In genomic region chr10:59976909-59977308, GRCh38 we compare ENCODE assay signal across 22 cellular contexts.
A peak's percentile ranks its signal among the peaks of the same experiment; 100 is the strongest.
DNase-seq lines count a peak whose midpoint lies in the region; ATAC-seq and TF ChIP-seq lines count a peak whose summit lies in the region.
"Had no signal": no experiment of that assay in that cellular context is flagged by ENCODE, and none has a peak within 500 bp of the region (broad histone marks: within the 10 kb centered on the region; RNA-seq: fewer than 3 reads in every experiment).

No MANE protein-coding gene starts in this region.

- peaks cover 23% of the 10 kb centered on the region for H3K9me3 ChIP-seq in PC-9 (ENCODE audit: insufficient read depth, low read depth)
- H3K9me3 ChIP-seq: BE2C had no signal

- in situ Hi-C loops in GM13976 (cut with MboI; ENCODE audit: low sequenced_read_pairs, unreplicated experiment) = no loop called here

- no peaks in the 10 kb centered on the region for H3K4me1 Mint-ChIP-seq in activated CD8-positive, alpha-beta T cell treated with anti-CD3 and anti-CD28 coated beads for 36 hours (ENCODE audit: low read depth)
- H3K4me1 Mint-ChIP-seq in activated T-cell treated with anti-CD3 and anti-CD28 coated beads, Interleukin-2, amount 50 U/mL, for 24 hours (ENCODE audit: low read depth) = no peaks in the 10 kb centered on the region
- H3K4me1 Mint-ChIP-seq: CD8-positive, alpha-beta memory T cell had no signal

- H3K27ac Mint-ChIP-seq in activated CD8-positive, alpha-beta T cell treated with anti-CD3 and anti-CD28 coated beads for 36 hours = no peak overlapping the region
- H3K27ac Mint-ChIP-seq in activated T-cell treated with anti-CD3 and anti-CD28 coated beads, Interleukin-2, amount 50 U/mL, for 24 hours = no peak overlapping the region
- H3K27ac Mint-ChIP-seq: CD14-positive monocyte; CD4-positive, alpha-beta T cell; CD8-positive, alpha-beta memory T cell had no signal

- ATAC-seq in activated CD8-positive, alpha-beta T cell treated with anti-CD3 and anti-CD28 coated beads for 36 hours = no peak
- ATAC-seq: A549, GM12878 had no signal

- H3K4me1 ChIP-seq in PC-9 (replicated peaks; ENCODE audit: insufficient read depth) = peaks cover 8% of the 10 kb centered on the region
- H3K4me1 ChIP-seq: BE2C had no signal

- POLR2A ChIA-PET in PC-9 (lab: Charles Lee; ENCODE audit: unreplicated experiment) = interaction anchor here (0.6 to 0.7 kb wide), 2 partner anchors 23 to 335 kb away, joined by 3 to 4 read pairs; no protein-coding TSS in a partner anchor
- POLR2A ChIA-PET in activated CD8-positive, alpha-beta T cell treated with anti-CD3 and anti-CD28 coated beads for 36 hours (lab: Charles Lee) = no interaction called here

- no peaks in the 10 kb centered on the region for H4K20me1 ChIP-seq in PC-9 (ENCODE audit: insufficient read depth)
- H4K20me1 ChIP-seq: BLaER1 treated with 17β-estradiol and CSF1 and Interleukin-3, amounts not matched to agents 10 nM and 100 nM had no signal

- TF ChIP-seq CTCF in PC-9 (conservative IDR thresholded peaks at IDR 0.05) (no peak), fibroblast of villous mesenchyme (IDR thresholded peaks at IDR 0.05; ENCODE audit: insufficient read depth, low read depth, low read length) (no peak), GM13976 (IDR thresholded peaks at IDR 0.05; ENCODE audit: borderline replicate concordance, control extremely low read depth, extremely low read depth, insufficient read depth, missing control alignments) (no peak)
- no peak for TF ChIP-seq CTCF in activated CD8-positive, alpha-beta T cell treated with anti-CD3 and anti-CD28 coated beads for 36 hours (IDR thresholded peaks at IDR 0.05)

- CTCF ChIA-PET in PC-9 (lab: Charles Lee) = no interaction called here
- CTCF ChIA-PET in activated CD8-positive, alpha-beta T cell treated with anti-CD3 and anti-CD28 coated beads for 36 hours (lab: Charles Lee) = no interaction called here

- H3K27me3 ChIP-seq in PC-9 (ENCODE audit: insufficient read depth, low read depth) = no peaks in the 10 kb centered on the region
- H3K27me3 ChIP-seq: BE2C; BLaER1 treated with 17β-estradiol and CSF1 and Interleukin-3, amounts not matched to agents 10 nM and 100 nM had no signal

- BruUV-seq in PC-9 (replicated peaks; lab: Mats Ljungman, UMichigan) = no TSS peak

- H3K4me3 Mint-ChIP-seq in activated CD8-positive, alpha-beta T cell treated with anti-CD3 and anti-CD28 coated beads for 36 hours = no peak overlapping the region
- H3K4me3 Mint-ChIP-seq in activated T-cell treated with anti-CD3 and anti-CD28 coated beads, Interleukin-2, amount 50 U/mL, for 24 hours = no peak overlapping the region
- H3K4me3 Mint-ChIP-seq: CD14-positive monocyte; CD4-positive, alpha-beta T cell; CD8-positive, alpha-beta memory T cell had no signal

- H3K79me2 ChIP-seq in PC-9 (ENCODE audit: low read depth) = no peaks in the 10 kb centered on the region

- intact Hi-C loops in PC-9 (cut with micrococcal nuclease; ENCODE audit: unreplicated experiment) = no loop called here
- intact Hi-C loops in activated CD8-positive, alpha-beta T cell treated with anti-CD3 and anti-CD28 coated beads for 36 hours (cut with micrococcal nuclease) = no loop called here

- peaks cover 1% of the 10 kb centered on the region for H3K36me3 Mint-ChIP-seq in activated CD8-positive, alpha-beta T cell treated with anti-CD3 and anti-CD28 coated beads for 36 hours (ENCODE audit: low read depth)
- H3K36me3 Mint-ChIP-seq in activated T-cell treated with anti-CD3 and anti-CD28 coated beads, Interleukin-2, amount 50 U/mL, for 24 hours (ENCODE audit: low read depth) = peaks cover 4% of the 10 kb centered on the region
- H3K36me3 Mint-ChIP-seq: CD14-positive monocyte had no signal

- H3K4me2 ChIP-seq in PC-9 = no peak overlapping the region
- H3K4me2 ChIP-seq: A549; BLaER1 treated with 17β-estradiol and CSF1 and Interleukin-3, amounts not matched to agents 10 nM and 100 nM had no signal

- no peaks in the 10 kb centered on the region for H3K27me3 Mint-ChIP-seq in activated CD8-positive, alpha-beta T cell treated with anti-CD3 and anti-CD28 coated beads for 36 hours
- no peaks in the 10 kb centered on the region for H3K27me3 Mint-ChIP-seq in activated T-cell treated with anti-CD3 and anti-CD28 coated beads, Interleukin-2, amount 50 U/mL, for 24 hours
- H3K27me3 Mint-ChIP-seq: CD4-positive, alpha-beta T cell had no signal

- H3K27ac ChIP-seq in PC-9 = peak overlapping the region; percentile 52
- H3K27ac ChIP-seq: A549; BLaER1 treated with 17β-estradiol and CSF1 and Interleukin-3, amounts not matched to agents 10 nM and 100 nM had no signal

- no peak overlapping the region for H3K4me3 ChIP-seq in PC-9
- H3K4me3 ChIP-seq in fibroblast of villous mesenchyme (ENCODE audit: low read depth, low read length) = no peak overlapping the region
- H3K4me3 ChIP-seq: A549; BLaER1 treated with 17β-estradiol and CSF1 and Interleukin-3, amounts not matched to agents 10 nM and 100 nM; GM12878 had no signal

- H3K9me2 ChIP-seq in PC-9 (ENCODE audit: insufficient read depth) = no peaks in the 10 kb centered on the region

- no peaks in the 10 kb centered on the region for H3K36me3 ChIP-seq in PC-9 (ENCODE audit: low read depth)
- H3K36me3 ChIP-seq: BE2C; BLaER1 treated with 17β-estradiol and CSF1 and Interleukin-3, amounts not matched to agents 10 nM and 100 nM had no signal

- H3K9me3 Mint-ChIP-seq in activated CD8-positive, alpha-beta T cell treated with anti-CD3 and anti-CD28 coated beads for 36 hours = peaks cover 14% of the 10 kb centered on the region
- peaks cover 22% of the 10 kb centered on the region for H3K9me3 Mint-ChIP-seq in activated T-cell treated with anti-CD3 and anti-CD28 coated beads, Interleukin-2, amount 50 U/mL, for 24 hours

- H2AFZ ChIP-seq in PC-9 = no peak overlapping the region

- H3F3A ChIP-seq in PC-9 (ENCODE audit: insufficient read depth, low read depth) = peaks cover 15% of the 10 kb centered on the region

- peak; percentile 29 for DNase-seq in H4 (ENCODE audit: low spot score)
- DNase-seq in PC-9 = peak in 1 of 2 experiments; percentile 70
- DNase-seq in fibroblast of villous mesenchyme (ENCODE audit: low read depth) = peak; percentile 5
- no peak for DNase-seq in GM13976 (ENCODE audit: low spot score)
- DNase-seq in activated CD8-positive, alpha-beta T cell treated with anti-CD3 and anti-CD28 coated beads for 36 hours = no peak
- no peak for DNase-seq in activated T-cell treated with anti-CD3 and anti-CD28 coated beads, Interleukin-2, amount 50 U/mL, for 24 hours
- DNase-seq: 8988T; ACHN; AML-193; BE2C; CD4-positive, alpha-beta T cell; CD8-positive, alpha-beta memory T cell; DMS79; EL; GDM1; GOT3; H7; HCEC 1CT had no signal

Comparison
In these comparisons a context has a peak if more than half of its experiments do, and no peak if none do; other contexts are left out.
1. DNase-seq: peak in H4 (single experiment) and fibroblast of villous mesenchyme (single experiment); none in GM13976 (single experiment), activated CD8-positive, alpha-beta T cell treated with anti-CD3 and anti-CD28 coated beads for 36 hours (single experiment) and activated T-cell treated with anti-CD3 and anti-CD28 coated beads, Interleukin-2, amount 50 U/mL, for 24 hours (single experiment).